In genomic region chrX:9411682-9412081, GRCh38 we compare ENCODE assay signal across 6 cellular contexts. TPM values are rescaled to one million over a fixed set of nuclear protein-coding genes. Genes with fewer than 3 reads are reported as not detected.
A peak's percentile ranks its signal among the peaks of the same experiment; 100 is the strongest.
DNase-seq lines count a peak whose midpoint lies in the region; ATAC-seq and TF ChIP-seq lines count a peak whose summit lies in the region.
"Not testable (repeated sequence)": the region's sequence is repeated elsewhere in the genome, so short reads cannot be mapped to it uniquely, and the experiment has no call there.

No MANE protein-coding gene starts in this region.

- not testable (repeated sequence) for TF ChIP-seq CTCF in Panc1 (IDR thresholded peaks at IDR 0.05); colonic mucosa (IDR thresholded peaks at IDR 0.05); right atrium auricular region (IDR thresholded peaks at IDR 0.05); osteocyte (IDR thresholded peaks at IDR 0.05); type B pancreatic cell (conservative IDR thresholded peaks at IDR 0.05)

- not testable (repeated sequence) for H3K9me3 Mint-ChIP-seq in activated CD8-positive, alpha-beta memory T cell treated with anti-CD3 and anti-CD28 coated beads, Interleukin-2, amount 10 ng/mL, durations not matched to agents 7 days and 5 days (ENCODE audit: low read depth); type B pancreatic cell
- peaks cover 18% of the 10 kb centered on the region for H3K9me3 Mint-ChIP-seq in osteocyte (ENCODE audit: unreplicated experiment)

- H3K36me3 ChIP-seq in Panc1 (ENCODE audit: control insufficient read depth, insufficient read depth, low read length); colonic mucosa; right atrium auricular region: not testable (repeated sequence)

- H3K27me3 ChIP-seq in Panc1 (ENCODE audit: control insufficient read depth, insufficient read depth, low read length); colonic mucosa; right atrium auricular region: not testable (repeated sequence)

- H3K36me3 Mint-ChIP-seq in activated CD8-positive, alpha-beta memory T cell treated with anti-CD3 and anti-CD28 coated beads, Interleukin-2, amount 10 ng/mL, durations not matched to agents 7 days and 5 days; osteocyte (ENCODE audit: unreplicated experiment); type B pancreatic cell: not testable (repeated sequence)

- not testable (repeated sequence) for H3K27ac ChIP-seq in Panc1 (ENCODE audit: low read length); colonic mucosa; right atrium auricular region

- H3K4me3 Mint-ChIP-seq in activated CD8-positive, alpha-beta memory T cell treated with anti-CD3 and anti-CD28 coated beads, Interleukin-2, amount 10 ng/mL, durations not matched to agents 7 days and 5 days; osteocyte (ENCODE audit: unreplicated experiment); type B pancreatic cell: not testable (repeated sequence)

- H3K4me1 ChIP-seq in Panc1 (ENCODE audit: control insufficient read depth, insufficient read depth, low read length); colonic mucosa; right atrium auricular region: not testable (repeated sequence)

- not testable (repeated sequence) for DNase-seq in Panc1 (ENCODE audit: low read depth, low spot score)
- peak; percentile 41 for DNase-seq in activated CD8-positive, alpha-beta memory T cell treated with anti-CD3 and anti-CD28 coated beads, Interleukin-2, amount 10 ng/mL, durations not matched to agents 7 days and 5 days
- peak; percentile 25 for DNase-seq in colonic mucosa
- peak; percentile 66 for DNase-seq in right atrium auricular region (ENCODE audit: low spot score)
- peak; percentile 89 for DNase-seq in osteocyte (ENCODE audit: extremely low spot score, unreplicated experiment)
- DNase-seq in type B pancreatic cell (ENCODE audit: extremely low spot score, unreplicated experiment): peak; percentile 76

- H3K4me3 ChIP-seq in Panc1 (ENCODE audit: low read depth in 2 of 2, low read length in 2 of 2); colonic mucosa; right atrium auricular region: not testable (repeated sequence)

- H3K27ac Mint-ChIP-seq in activated CD8-positive, alpha-beta memory T cell treated with anti-CD3 and anti-CD28 coated beads, Interleukin-2, amount 10 ng/mL, durations not matched to agents 7 days and 5 days; osteocyte (ENCODE audit: unreplicated experiment); type B pancreatic cell: not testable (repeated sequence)

- TSS peak; percentile 82 for BruUV-seq in Panc1 (replicated peaks; lab: Mats Ljungman, UMichigan)

- H3K9ac ChIP-seq in colonic mucosa (ENCODE audit: low read depth in 2 of 2, low read length in 2 of 2): not testable (repeated sequence)

- not testable (repeated sequence) for ATAC-seq in Panc1; activated CD8-positive, alpha-beta memory T cell treated with anti-CD3 and anti-CD28 coated beads, Interleukin-2, amount 10 ng/mL, durations not matched to agents 7 days and 5 days

- not testable (repeated sequence) for H3K4me1 Mint-ChIP-seq in activated CD8-positive, alpha-beta memory T cell treated with anti-CD3 and anti-CD28 coated beads, Interleukin-2, amount 10 ng/mL, durations not matched to agents 7 days and 5 days; osteocyte (ENCODE audit: unreplicated experiment); type B pancreatic cell (ENCODE audit: unreplicated experiment)

- H3K27me3 Mint-ChIP-seq in activated CD8-positive, alpha-beta memory T cell treated with anti-CD3 and anti-CD28 coated beads, Interleukin-2, amount 10 ng/mL, durations not matched to agents 7 days and 5 days; osteocyte (ENCODE audit: unreplicated experiment); type B pancreatic cell: not testable (repeated sequence)

- CTCF ChIA-PET in Panc1 (lab: Charles Lee); activated CD8-positive, alpha-beta memory T cell treated with anti-CD3 and anti-CD28 coated beads, Interleukin-2, amount 10 ng/mL, durations not matched to agents 7 days and 5 days (lab: Charles Lee): not testable (repeated sequence)

- in situ Hi-C loops in Panc1 (cut with HindIII; ENCODE audit: low pct_unique_long_range_greater_than_20kb, low sequenced_read_pairs): not testable (repeated sequence)

- POLR2A ChIA-PET in Panc1 (lab: Charles Lee): not testable (repeated sequence)

- not testable (repeated sequence) for H3K9me3 ChIP-seq in Panc1 (ENCODE audit: control insufficient read depth, insufficient read depth, low read depth, low read length); colonic mucosa; right atrium auricular region

- intact Hi-C loops in Panc1 (cut with micrococcal nuclease; ENCODE audit: unreplicated experiment); colonic mucosa (cut with DNase I): not testable (repeated sequence)

RNA-seq across cellular contexts. Expression of gene TBL1X, which starts 53.2 kb away (rescaled TPM):
- total RNA-seq in Panc1 (2021; ENCODE audit: unreplicated experiment): 14.6 TPM
- polyA plus RNA-seq in Panc1 (2012; ENCODE audit: insufficient read length): 12.2 TPM
- 10 to 100 TPM; 33.2 to 35.5 TPM for total RNA-seq in activated CD8-positive, alpha-beta memory T cell treated with anti-CD3 and anti-CD28 coated beads, Interleukin-2, amount 10 ng/mL, durations not matched to agents 7 days and 5 days
- 10 to 100 TPM; 16.3 to 18.9 TPM for total RNA-seq in colonic mucosa
- total RNA-seq in right atrium auricular region: 10 to 100 TPM; 12.3 to 14.0 TPM
- total RNA-seq in osteocyte: 35.3 and 39.9 TPM in 2 replicates
- 41.3 and 91.6 TPM in 2 replicates for total RNA-seq in type B pancreatic cell (ENCODE audit: low replicate concordance)
